Comparison of ENCODE assay signal across 7 cellular contexts in the genomic region with DNA sequence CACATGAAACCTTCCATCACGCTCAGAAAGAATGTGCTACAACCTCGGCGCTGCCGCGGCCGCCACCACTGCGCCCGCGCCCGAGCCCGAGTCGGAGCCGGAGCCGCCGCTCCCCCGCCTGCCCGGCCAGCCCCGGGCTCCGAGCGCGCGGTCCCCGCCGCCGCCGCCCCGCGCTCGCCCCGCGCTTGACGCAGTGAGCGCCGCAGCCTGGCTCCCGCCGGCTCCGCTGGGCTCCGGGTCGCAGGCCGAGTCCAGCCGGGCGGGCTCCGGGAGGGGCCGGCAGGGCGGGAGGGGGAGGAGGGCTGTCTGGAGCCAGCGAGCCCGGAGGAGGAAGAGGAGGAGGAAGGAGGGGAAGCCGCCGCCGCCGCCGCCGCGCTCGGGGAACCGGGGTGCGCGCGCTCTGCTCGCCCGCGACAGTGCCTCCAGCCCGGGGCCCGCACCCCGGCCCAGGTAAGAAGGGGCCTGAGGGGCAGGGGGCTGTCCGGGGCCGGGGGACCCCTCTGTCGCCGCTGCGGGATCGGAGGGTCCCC. TPM values are rescaled to one million over a fixed set of nuclear protein-coding genes. Genes with fewer than 3 reads are reported as not detected.
DNase-seq lines count a peak whose midpoint lies in the region; ATAC-seq, FAIRE-seq and TF ChIP-seq lines count a peak whose summit lies in the region.

No MANE protein-coding gene starts in this region.

- H3K4me3 ChIP-seq in PC-9 (peak overlapping the region; percentile 11; the same call in 1 of the 2 replicates), foreskin fibroblast (ENCODE audit: low read depth in 1 of 2, low read length in 2 of 2) (peak overlapping the region; percentile 60 to 62), prostate gland (peak overlapping the region; percentile 31)

- no peak for FAIRE-seq in GM12892 (lab: Jason Lieb, UNC)

- under 1% methylated on average over 46 of the region's 71 CpGs for WGBS in prostate gland

- intact Hi-C loops in PC-9 (cut with micrococcal nuclease; ENCODE audit: unreplicated experiment) = loop anchor here (10.0 kb wide), 1 partner anchor 539 kb away; no protein-coding TSS in a partner anchor
- intact Hi-C loops in prostate gland (cut with DNase I) = loop anchor here (10.0 kb wide), 1 partner anchor 679 kb away; no protein-coding TSS in a partner anchor

- no peak overlapping the region for H2AFZ ChIP-seq in PC-9

- BruUV-seq in PC-9 (replicated peaks; lab: Mats Ljungman, UMichigan) = no TSS peak

- peaks cover 54% of the 10 kb centered on the region for H3K27me3 ChIP-seq in PC-9 (ENCODE audit: insufficient read depth, low read depth)
- peaks cover 19% of the 10 kb centered on the region for H3K27me3 ChIP-seq in prostate gland (replicated peaks; ENCODE audit: insufficient read depth)

- peaks cover 10% of the 10 kb centered on the region; the same call in 1 of the 2 replicates for H3F3A ChIP-seq in PC-9 (ENCODE audit: insufficient read depth, low read depth)

- POLR2A ChIA-PET in PC-9 (lab: Charles Lee; ENCODE audit: unreplicated experiment) = no interaction called here

- TF ChIP-seq CTCF in PC-9 (conservative IDR thresholded peaks at IDR 0.05) (no peak), foreskin fibroblast (IDR thresholded peaks at IDR 0.05; ENCODE audit: low read depth, low read length) (no peak), prostate gland (IDR thresholded peaks at IDR 0.05) (no peak)

- no peak overlapping the region for H3K27ac ChIP-seq in PC-9
- H3K27ac ChIP-seq in prostate gland = no peak overlapping the region

- CTCF ChIA-PET in PC-9 (lab: Charles Lee) = no interaction called here

- H3K36me3 ChIP-seq in PC-9 (ENCODE audit: low read depth) (no peaks in the 10 kb centered on the region), prostate gland (no peaks in the 10 kb centered on the region)

- ATAC-seq in HG03521 (IDR thresholded peaks at IDR 0.05; ENCODE audit: unreplicated experiment) = no peak
- ATAC-seq in HG02798 (IDR thresholded peaks at IDR 0.05; ENCODE audit: poor library complexity, unreplicated experiment) = no peak
- ATAC-seq in GM21619 (IDR thresholded peaks at IDR 0.05; ENCODE audit: unreplicated experiment) = no peak

- H3K4me1 ChIP-seq in PC-9 (replicated peaks; ENCODE audit: insufficient read depth) (peaks cover 8% of the 10 kb centered on the region; the same call in 1 of the 2 replicates), prostate gland (replicated peaks) (peaks cover 17% of the 10 kb centered on the region)

- no peak for TF ChIP-seq POLR2A in GM12892 (IDR thresholded peaks at IDR 0.05; ENCODE audit: low read depth, low read length)
- no peak for TF ChIP-seq POLR2A in prostate gland (IDR thresholded peaks at IDR 0.05)

- no peaks in the 10 kb centered on the region for H3K9me2 ChIP-seq in PC-9 (ENCODE audit: insufficient read depth)

- no peaks in the 10 kb centered on the region for H3K79me2 ChIP-seq in PC-9 (ENCODE audit: low read depth)

- no peaks in the 10 kb centered on the region for H3K9me3 ChIP-seq in PC-9 (ENCODE audit: insufficient read depth, low read depth)
- H3K9me3 ChIP-seq in prostate gland = no peaks in the 10 kb centered on the region

- DNase-seq in GM12892 (ENCODE audit: insufficient read length) (peak; percentile 38), PC-9 (peak in 1 of 2 experiments; percentile 45), foreskin fibroblast (peak; percentile 20 to 58), prostate gland (ENCODE audit: low spot score) (no peak)

- no peaks in the 10 kb centered on the region; the same call in 1 of the 2 replicates for H4K20me1 ChIP-seq in PC-9 (ENCODE audit: insufficient read depth)

- H3K4me2 ChIP-seq in PC-9 = peak overlapping the region; percentile 57

RNA-seq across cellular contexts. Expression of a gene that starts 4.3 kb away (rescaled TPM):
- 0.17 TPM for polyA plus RNA-seq in GM12892 (2012; ENCODE audit: missing spikeins)
- total RNA-seq in PC-9 (2021) = 0.09 and 0.13 TPM in 2 replicates
- total RNA-seq in prostate gland = 1 to 10 TPM; 2.0 to 3.0 TPM

Comparison
In these comparisons a context has a peak if more than half of its experiments do, and no peak if none do; other contexts are left out.
1. H3K4me3 ChIP-seq: peak in every context shown above with its lines; median percentile 61 in foreskin fibroblast; 31 in prostate gland; 11 in PC-9.